Comparison of ENCODE assay signal across 23 cellular contexts in the genomic region with DNA sequence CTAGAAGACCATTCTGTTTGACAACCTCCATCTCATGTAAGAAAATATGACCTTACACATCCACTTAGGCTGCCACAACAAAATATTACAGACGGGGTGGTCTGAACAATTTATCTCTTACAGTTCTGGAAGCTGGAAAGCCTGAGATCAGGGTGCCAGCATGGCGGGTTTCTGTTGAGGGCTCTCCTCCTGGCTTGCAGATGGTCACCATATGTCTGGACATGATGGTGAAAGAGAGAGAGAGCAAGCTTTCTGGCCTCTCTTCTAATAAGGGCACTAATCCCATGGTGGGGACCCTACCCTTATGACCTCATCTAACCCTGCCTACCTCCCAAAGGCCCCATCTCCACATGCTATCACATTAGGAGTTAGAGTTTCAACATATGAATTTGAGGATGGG.
DNase-seq lines count a peak whose midpoint lies in the region; ATAC-seq and TF ChIP-seq lines count a peak whose summit lies in the region.
"Had no signal": no experiment of that assay in that cellular context is flagged by ENCODE, and none has a peak within 500 bp of the region (broad histone marks: within the 10 kb centered on the region; RNA-seq: fewer than 3 reads in every experiment).

No MANE protein-coding gene starts in this region.

- H3K36me3 ChIP-seq in A673 (ENCODE audit: insufficient read depth, low read length, poor library complexity, severe bottlenecking): peaks cover 15% of the 10 kb centered on the region

- in situ Hi-C loops in ACHN (cut with HindIII; ENCODE audit: low pct_ligation_motif_present, low pct_unique_long_range_greater_than_20kb, low sequenced_read_pairs): no loop called here

- intact Hi-C loops in A673 (cut with micrococcal nuclease; ENCODE audit: unreplicated experiment): no loop called here

- no peaks in the 10 kb centered on the region for H3K4me1 ChIP-seq in A673 (ENCODE audit: insufficient read depth, low read length, poor library complexity, severe bottlenecking)
- H3K4me1 ChIP-seq: SJSA1 had no signal

- no peaks in the 10 kb centered on the region for H3K9me3 ChIP-seq in A673 (ENCODE audit: low read depth, low read length, poor library complexity, severe bottlenecking)
- H3K9me3 ChIP-seq: SJSA1 had no signal

- no TSS peak for BruUV-seq in A673 (replicated peaks; lab: Mats Ljungman, UMichigan)

- H3K36me3 Mint-ChIP-seq in activated CD8-positive, alpha-beta memory T cell treated with anti-CD3 and anti-CD28 coated beads, Interleukin-2, amount 10 ng/mL, durations not matched to agents 7 days and 5 days: no peaks in the 10 kb centered on the region

- H3K4me3 ChIP-seq in coronary artery (no peak overlapping the region), A673 (ENCODE audit: low read depth, low read length, poor library complexity, severe bottlenecking) (no peak overlapping the region)
- H3K4me3 ChIP-seq: BLaER1 treated with 17β-estradiol and CSF1 and Interleukin-3, amounts not matched to agents 10 nM and 100 nM; GM23338; SJSA1 had no signal

- TF ChIP-seq CTCF in coronary artery (IDR thresholded peaks at IDR 0.05): no peak
- TF ChIP-seq CTCF in A673 (conservative IDR thresholded peaks at IDR 0.05; ENCODE audit: low read depth, low read length): no peak

- no peaks in the 10 kb centered on the region for H3K9me3 Mint-ChIP-seq in activated CD8-positive, alpha-beta memory T cell treated with anti-CD3 and anti-CD28 coated beads, Interleukin-2, amount 10 ng/mL, durations not matched to agents 7 days and 5 days (ENCODE audit: low read depth)
- H3K9me3 Mint-ChIP-seq: GM23338, H9 had no signal

- no peak overlapping the region for H3K4me3 Mint-ChIP-seq in activated CD8-positive, alpha-beta memory T cell treated with anti-CD3 and anti-CD28 coated beads, Interleukin-2, amount 10 ng/mL, durations not matched to agents 7 days and 5 days
- H3K4me3 Mint-ChIP-seq: CD4-positive, alpha-beta memory T cell; GM23338; H9 had no signal

- no peak overlapping the region for H3K27ac ChIP-seq in coronary artery
- H3K27ac ChIP-seq in A673 (ENCODE audit: low read depth, low read length, poor library complexity, severe bottlenecking): no peak overlapping the region
- H3K27ac ChIP-seq: BLaER1 treated with 17β-estradiol and CSF1 and Interleukin-3, amounts not matched to agents 10 nM and 100 nM; SJSA1 had no signal

- H3K27me3 ChIP-seq in A673 (replicated peaks; ENCODE audit: insufficient read depth, low read depth, low read length, poor library complexity): no peaks in the 10 kb centered on the region
- H3K27me3 ChIP-seq: SJSA1 had no signal

- DNase-seq in activated CD8-positive, alpha-beta memory T cell treated with anti-CD3 and anti-CD28 coated beads, Interleukin-2, amount 10 ng/mL, durations not matched to agents 7 days and 5 days: peak; percentile 4
- DNase-seq in activated CD8-positive, alpha-beta memory T cell treated with anti-CD3 and anti-CD28 coated beads for 24 hours: no peak
- DNase-seq in coronary artery (ENCODE audit: low spot score) (peak; percentile 22), mucosa of gallbladder (ENCODE audit: low spot score) (peak; percentile 1), A673 (ENCODE audit: low spot score) (no peak), ACHN (no peak)
- DNase-seq: 8988T; CD4-positive, alpha-beta memory T cell; COR-L47; KBM-7; MV-4-11; NCI-H1105; NCI-H146; NCI-H1930; NCI-H2107; NCI-H524 treated with DMSO at 0.1 percent for 48 hours; NCI-H774 had no signal

- H3K4me1 Mint-ChIP-seq in activated CD8-positive, alpha-beta memory T cell treated with anti-CD3 and anti-CD28 coated beads, Interleukin-2, amount 10 ng/mL, durations not matched to agents 7 days and 5 days: no peaks in the 10 kb centered on the region
- H3K4me1 Mint-ChIP-seq: CD4-positive, alpha-beta memory T cell had no signal

- POLR2A ChIA-PET in A673 (lab: Charles Lee; ENCODE audit: low non-redundant PET): no interaction called here

- ATAC-seq in activated CD8-positive, alpha-beta memory T cell treated with anti-CD3 and anti-CD28 coated beads, Interleukin-2, amount 10 ng/mL, durations not matched to agents 7 days and 5 days: no peak
- ATAC-seq in GM21529 (IDR thresholded peaks at IDR 0.05; ENCODE audit: unreplicated experiment): no peak
- ATAC-seq: GM23338, Right ventricle myocardium inferior had no signal

- no peaks in the 10 kb centered on the region for H3K27me3 Mint-ChIP-seq in activated CD8-positive, alpha-beta memory T cell treated with anti-CD3 and anti-CD28 coated beads, Interleukin-2, amount 10 ng/mL, durations not matched to agents 7 days and 5 days

- CTCF ChIA-PET in activated CD8-positive, alpha-beta memory T cell treated with anti-CD3 and anti-CD28 coated beads, Interleukin-2, amount 10 ng/mL, durations not matched to agents 7 days and 5 days (lab: Charles Lee): no interaction called here
- CTCF ChIA-PET in A673 (lab: Charles Lee): no interaction called here

- H3K27ac Mint-ChIP-seq in activated CD8-positive, alpha-beta memory T cell treated with anti-CD3 and anti-CD28 coated beads, Interleukin-2, amount 10 ng/mL, durations not matched to agents 7 days and 5 days: no peak overlapping the region
- H3K27ac Mint-ChIP-seq: CD4-positive, alpha-beta memory T cell; GM23338; H9 had no signal

Comparison
In these comparisons a context has a peak if more than half of its experiments do, and no peak if none do; other contexts are left out.
1. DNase-seq: peak in activated CD8-positive, alpha-beta memory T cell treated with anti-CD3 and anti-CD28 coated beads, Interleukin-2, amount 10 ng/mL, durations not matched to agents 7 days and 5 days (single experiment), coronary artery (single experiment) and mucosa of gallbladder (single experiment); none in activated CD8-positive, alpha-beta memory T cell treated with anti-CD3 and anti-CD28 coated beads for 24 hours (single experiment), A673 (single experiment) and ACHN (single experiment).